ENCODE assay signal across 10 cellular contexts in genomic region chr2:138948070-138948539, GRCh38.
DNase-seq lines count a peak whose midpoint lies in the region; ATAC-seq and TF ChIP-seq lines count a peak whose summit lies in the region.
"Had no signal": no experiment of that assay in that cellular context is flagged by ENCODE, and none has a peak within 500 bp of the region (broad histone marks: within the 10 kb centered on the region; RNA-seq: fewer than 3 reads in every experiment).

No MANE protein-coding gene starts in this region.

- no peaks in the 10 kb centered on the region for H4K20me1 ChIP-seq in HCT116 (ENCODE audit: insufficient read depth)

- peaks cover 27 to 44% of the 10 kb centered on the region in 2 experiments for H3K4me1 ChIP-seq in HCT116 (ENCODE audit: control insufficient read depth in 1 of 2, insufficient read depth in 2 of 2, low read length in 2 of 2)
- H3K4me1 ChIP-seq: upper lobe of left lung had no signal

- ATAC-seq in HCT116: peak; percentile 82

- RAD21 ChIA-PET in HCT116 (lab: Charles Lee; ENCODE audit: low non-redundant PET in 1 of 2, low total read pairs in 2 of 2, uncharacterized antibody in 2 of 2, unreplicated experiment in 2 of 2): no interaction called here

- peak overlapping the region in 1 of 2 experiments; percentile 11; a peak in 1 of 4 replicates for H3K4me3 ChIP-seq in HCT116 (replicated peaks in 1 of 2; ENCODE audit: low read depth in 1 of 2, low read length in 2 of 2)
- H3K4me3 ChIP-seq: upper lobe of left lung had no signal

- H2AFZ ChIP-seq in HCT116 (ENCODE audit: low read depth, low read length, poor library complexity, severe bottlenecking): no peak overlapping the region

- intact Hi-C loops in HCT116 (cut with micrococcal nuclease): no loop called here

- H3K36me3 ChIP-seq in HCT116 (ENCODE audit: control insufficient read depth in 1 of 2, insufficient read depth in 2 of 2, low read length in 2 of 2): no peaks in the 10 kb centered on the region
- H3K36me3 ChIP-seq: upper lobe of left lung had no signal

- H3K79me2 ChIP-seq in HCT116 (ENCODE audit: insufficient read depth, low read length): no peaks in the 10 kb centered on the region

- no peaks in the 10 kb centered on the region for H3K9me3 ChIP-seq in HCT116 (ENCODE audit: control insufficient read depth in 1 of 2, insufficient read depth in 1 of 2, low read depth in 1 of 2, low read length in 2 of 2)
- H3K9me3 ChIP-seq: upper lobe of left lung had no signal

- peak overlapping the region; percentile 58 for H3K4me2 ChIP-seq in HCT116 (ENCODE audit: low read length)

- BruUV-seq in HCT116 (replicated peaks; lab: Mats Ljungman, UMichigan): no TSS peak

- no peaks in the 10 kb centered on the region for H3K9me2 ChIP-seq in HCT116 (ENCODE audit: insufficient read depth)

- CTCF ChIA-PET in HCT116 (lab: Charles Lee): interaction anchor here (1.8 kb wide), 1 partner anchor 84 kb away, joined by 6 read pairs; no protein-coding TSS in a partner anchor

- TF ChIP-seq CTCF in HCT116 (IDR thresholded peaks at IDR 0.05 in 2 of 3, conservative IDR thresholded peaks at IDR 0.05 in 1 of 3; ENCODE audit: borderline replicate concordance in 1 of 3, insufficient read depth in 1 of 3, low read depth in 2 of 3, low read length in 2 of 3): no peak

- peak; percentile 33; the same call in 1 of the 2 replicates for TF ChIP-seq RAD21 in HCT116 (IDR thresholded peaks at IDR 0.05; ENCODE audit: low read depth)

- H3K9ac ChIP-seq in HCT116 (ENCODE audit: low read length): peak overlapping the region; percentile 31; the same call in 1 of the 2 replicates

- POLR2A ChIA-PET in HCT116 (lab: Charles Lee): no interaction called here

- peak; percentile 68 for DNase-seq in AG20443 (ENCODE audit: low spot score)
- peak; percentile 97 for DNase-seq in HCT116 (ENCODE audit: low read depth, low spot score)
- peak; percentile 62 for DNase-seq in NCI-H2227 (lab: John Stamatoyannopoulos, UW; ENCODE audit: unreplicated experiment)
- peak; percentile 81 for DNase-seq in fibroblast of the conjunctiva (ENCODE audit: low read depth)
- no peak for DNase-seq in iPS-NIHi7 (ENCODE audit: extremely low spot score)
- no peak for DNase-seq in NCI-H2171 treated with DMSO at 0.1 percent for 48 hours (lab: John Stamatoyannopoulos, UW)
- DNase-seq in NCI-H524 treated with DMSO at 0.1 percent for 48 hours (lab: John Stamatoyannopoulos, UW): no peak
- no peak for DNase-seq in NCI-H1417 (lab: John Stamatoyannopoulos, UW)
- DNase-seq: upper lobe of left lung had no signal

- peaks cover 30% of the 10 kb centered on the region for H3K27me3 ChIP-seq in HCT116 (ENCODE audit: insufficient read depth, low read length)
- H3K27me3 ChIP-seq: upper lobe of left lung had no signal

- H3K27ac ChIP-seq in HCT116 (ENCODE audit: low read depth, low read length): peak overlapping the region; percentile 30; the same call in 1 of the 2 replicates
- H3K27ac ChIP-seq: upper lobe of left lung, VCaP had no signal

- no peak for TF ChIP-seq POLR2A in HCT116 (IDR thresholded peaks at IDR 0.05; ENCODE audit: borderline replicate concordance, extremely low read depth, insufficient read depth, insufficient read length)

TF ChIP-seq in HCT116, 20 proteins besides CTCF, POLR2A, EP300 and RAD21:
- peak; percentile 75 for TF ChIP-seq TCF7L2 (IDR thresholded peaks at IDR 0.05; ENCODE audit: borderline replicate concordance, extremely low read depth, insufficient read depth, insufficient read length)
- TF ChIP-seq YY1 (IDR thresholded peaks at IDR 0.05; ENCODE audit: extremely low read depth, insufficient replicate concordance, low read depth, low read length): peak; percentile 34
- peak; percentile 75 for TF ChIP-seq MAX (IDR thresholded peaks at IDR 0.05)
- TF ChIP-seq ZNF274 (IDR thresholded peaks at IDR 0.05; ENCODE audit: low read depth, low read length): no peak
- peak; percentile 95 for TF ChIP-seq CEBPB (IDR thresholded peaks at IDR 0.05; ENCODE audit: low read depth)
- TF ChIP-seq ZBTB33 (IDR thresholded peaks at IDR 0.05; ENCODE audit: extremely low read depth, insufficient replicate concordance, low read length): peak; percentile 80
- peak; percentile 99 for TF ChIP-seq JUND (IDR thresholded peaks at IDR 0.05)
- TF ChIP-seq ZFX (IDR thresholded peaks at IDR 0.05): no peak
- TF ChIP-seq SRF (IDR thresholded peaks at IDR 0.05; ENCODE audit: low read depth): peak; percentile 86
- peak; percentile 76 for TF ChIP-seq ATF3 (IDR thresholded peaks at IDR 0.05)
- TF ChIP-seq SP1 (IDR thresholded peaks at IDR 0.05; ENCODE audit: low read depth): peak; percentile 98
- 0 out of 2 replicates have a peak, but pooled peaks have one; percentile 30 for TF ChIP-seq ELF1 (IDR thresholded peaks at IDR 0.05; ENCODE audit: borderline replicate concordance, low read depth)
- peak; percentile 80 for TF ChIP-seq POLR2AphosphoS5 (IDR thresholded peaks at IDR 0.05; ENCODE audit: low read depth, low read length)
- TF ChIP-seq FOSL1 (IDR thresholded peaks at IDR 0.05; ENCODE audit: low read depth): peak; percentile 99
- TF ChIP-seq CBX3 (IDR thresholded peaks at IDR 0.05; ENCODE audit: low read depth): peak; percentile 97
- no peak for TF ChIP-seq EZH2phosphoT487 (IDR thresholded peaks at IDR 0.05; ENCODE audit: borderline replicate concordance)
- peak; percentile 97 for TF ChIP-seq SIN3A (IDR thresholded peaks at IDR 0.05; ENCODE audit: low read depth)
- peak; percentile 62; the same call in 1 of the 2 replicates for TF ChIP-seq EGR1 (IDR thresholded peaks at IDR 0.05; ENCODE audit: low read depth)
- TF ChIP-seq, protein P1, sequence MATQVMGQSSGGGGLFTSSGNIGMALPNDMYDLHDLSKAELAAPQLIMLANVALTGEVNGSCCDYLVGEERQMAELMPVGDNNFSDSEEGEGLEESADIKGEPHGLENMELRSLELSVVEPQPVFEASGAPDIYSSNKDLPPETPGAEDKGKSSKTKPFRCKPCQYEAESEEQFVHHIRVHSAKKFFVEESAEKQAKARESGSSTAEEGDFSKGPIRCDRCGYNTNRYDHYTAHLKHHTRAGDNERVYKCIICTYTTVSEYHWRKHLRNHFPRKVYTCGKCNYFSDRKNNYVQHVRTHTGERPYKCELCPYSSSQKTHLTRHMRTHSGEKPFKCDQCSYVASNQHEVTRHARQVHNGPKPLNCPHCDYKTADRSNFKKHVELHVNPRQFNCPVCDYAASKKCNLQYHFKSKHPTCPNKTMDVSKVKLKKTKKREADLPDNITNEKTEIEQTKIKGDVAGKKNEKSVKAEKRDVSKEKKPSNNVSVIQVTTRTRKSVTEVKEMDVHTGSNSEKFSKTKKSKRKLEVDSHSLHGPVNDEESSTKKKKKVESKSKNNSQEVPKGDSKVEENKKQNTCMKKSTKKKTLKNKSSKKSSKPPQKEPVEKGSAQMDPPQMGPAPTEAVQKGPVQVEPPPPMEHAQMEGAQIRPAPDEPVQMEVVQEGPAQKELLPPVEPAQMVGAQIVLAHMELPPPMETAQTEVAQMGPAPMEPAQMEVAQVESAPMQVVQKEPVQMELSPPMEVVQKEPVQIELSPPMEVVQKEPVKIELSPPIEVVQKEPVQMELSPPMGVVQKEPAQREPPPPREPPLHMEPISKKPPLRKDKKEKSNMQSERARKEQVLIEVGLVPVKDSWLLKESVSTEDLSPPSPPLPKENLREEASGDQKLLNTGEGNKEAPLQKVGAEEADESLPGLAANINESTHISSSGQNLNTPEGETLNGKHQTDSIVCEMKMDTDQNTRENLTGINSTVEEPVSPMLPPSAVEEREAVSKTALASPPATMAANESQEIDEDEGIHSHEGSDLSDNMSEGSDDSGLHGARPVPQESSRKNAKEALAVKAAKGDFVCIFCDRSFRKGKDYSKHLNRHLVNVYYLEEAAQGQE (IDR thresholded peaks at IDR 0.05; ENCODE audit: low read depth): no peak

Comparison
In these comparisons a context has a peak if more than half of its experiments do, and no peak if none do; other contexts are left out.
1. DNase-seq: peak in AG20443 (single experiment), HCT116 (single experiment), NCI-H2227 (single experiment) and fibroblast of the conjunctiva (single experiment); none in iPS-NIHi7 (single experiment), NCI-H2171 treated with DMSO at 0.1 percent for 48 hours (single experiment), NCI-H524 treated with DMSO at 0.1 percent for 48 hours (single experiment) and NCI-H1417 (0 of 3).